8 cellular contexts compared by ENCODE assay signal in genomic region chr12:132489602-132490239, GRCh38. TPM values are rescaled to one million over a fixed set of nuclear protein-coding genes. Genes with fewer than 3 reads are reported as not detected.
DNase-seq lines count a peak whose midpoint lies in the region; ATAC-seq and TF ChIP-seq lines count a peak whose summit lies in the region.

Gene FBRSL1, plus strand, starts transcription at chr12:132490151.

- no peaks in the 10 kb centered on the region for H3K36me3 ChIP-seq in liver (ENCODE audit: control insufficient read depth in 4 of 4, insufficient read depth in 3 of 4, low read depth in 1 of 4, low read length in 3 of 4)

- ATAC-seq in GM19328 (IDR thresholded peaks at IDR 0.05; ENCODE audit: unreplicated experiment) (peak; percentile 49), HG03521 (IDR thresholded peaks at IDR 0.05; ENCODE audit: unreplicated experiment) (peak; percentile 64)

- peak; percentile 93 for DNase-seq in Ammon's horn (ENCODE audit: low spot score)
- DNase-seq in NCI-H748 (lab: John Stamatoyannopoulos, UW; ENCODE audit: unreplicated experiment): peak; percentile 91
- DNase-seq in activated CD4-positive, alpha-beta T cell treated with anti-CD3 and anti-CD28 coated beads, Interleukin-2, amount 50 U/mL, for 4 hours: peak; percentile 90 to 93
- peak; percentile 90 for DNase-seq in dermis blood vessel endothelial cell
- peak; percentile 89 for DNase-seq in stimulated activated CD4-positive, alpha-beta T cell treated with anti-CD3 and anti-CD28 coated beads, Interleukin-2, amount 100 ng/mL, for 4 hours (ENCODE audit: low read depth)

- peaks cover 20 to 49% (median 38%) of the 10 kb centered on the region in 4 donors for H3K4me1 ChIP-seq in liver (ENCODE audit: control insufficient read depth in 4 of 4, insufficient read depth in 4 of 4, low read length in 3 of 4)

- TF ChIP-seq CTCF in liver (IDR thresholded peaks at IDR 0.05; ENCODE audit: low read depth, low read length, missing input control): no peak

- peak within 1 kb of the TSS; percentile 63 to 90 (median 69) for H3K4me3 ChIP-seq in liver (ENCODE audit: low read depth in 1 of 3, low read length in 3 of 3)

- 2% methylated on average over 90 of the region's 90 CpGs for WGBS in liver

- H3K9me3 ChIP-seq in liver (ENCODE audit: control insufficient read depth in 4 of 4, low read length in 3 of 4): no peaks in the 10 kb centered on the region

- peak within 1 kb of the TSS; percentile 32 to 57 for H3K9ac ChIP-seq in liver (ENCODE audit: low read depth in 1 of 2, low read length in 2 of 2)

- TF ChIP-seq RAD21 in liver (IDR thresholded peaks at IDR 0.05): no peak

- H3K27ac ChIP-seq in liver (ENCODE audit: low read depth in 1 of 2, low read length in 2 of 2): peak within 1 kb of the TSS; percentile 60 to 77

- no peaks in the 10 kb centered on the region for H3K27me3 ChIP-seq in liver (ENCODE audit: control insufficient read depth in 4 of 4, insufficient read depth in 4 of 4, low read length in 3 of 4)

TF ChIP-seq in liver, 16 proteins besides CTCF, POLR2A, EP300 and RAD21:
- TF ChIP-seq RXRA (IDR thresholded peaks at IDR 0.05): no peak
- peak in 1 of 2 donors; percentile 67 for TF ChIP-seq GABPA (IDR thresholded peaks at IDR 0.05 in 1 of 2, conservative IDR thresholded peaks at IDR 0.05 in 1 of 2)

RNA-seq across cellular contexts. Expression of gene FBRSL1, which starts in this region (rescaled TPM):
- total RNA-seq in dermis blood vessel endothelial cell (4.4 and 4.8 TPM in 2 replicates), liver (1 to 10 TPM; 4.4 to 6.8 TPM)
- 10 to 100 TPM in 1 of 2 donors, 1 to 10 TPM in 1; 2.5 to 35.5 TPM for polyA plus RNA-seq in liver

Comparison
In these comparisons a context has a peak if more than half of its experiments do, and no peak if none do; other contexts are left out.
1. Peak in every context shown above with its lines: DNase-seq, ATAC-seq, H3K4me3 ChIP-seq and H3K27ac ChIP-seq.